In the genomic region with DNA sequence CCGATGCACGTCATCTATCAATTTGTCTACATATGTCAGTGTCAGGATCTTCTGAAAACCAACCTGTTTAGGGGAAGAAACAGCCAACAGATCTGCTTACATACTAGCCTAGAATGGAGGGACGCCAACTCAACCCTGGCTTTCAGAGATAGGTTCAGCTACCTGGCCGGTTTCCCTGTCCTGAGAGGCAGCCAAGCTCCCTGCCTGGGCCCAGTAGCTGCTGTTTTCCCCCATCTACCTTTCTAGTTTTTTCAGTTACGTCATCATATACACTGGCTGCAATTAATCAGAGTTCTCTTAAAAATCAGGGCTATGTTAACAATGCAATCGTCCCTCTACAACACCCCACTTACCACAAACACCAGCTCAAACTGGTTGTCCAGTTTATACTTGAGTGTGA, we compare ENCODE assay signal across 9 cellular contexts. TPM values are rescaled to one million over a fixed set of nuclear protein-coding genes. Genes with fewer than 3 reads are reported as not detected.
DNase-seq lines count a peak whose midpoint lies in the region; ATAC-seq and TF ChIP-seq lines count a peak whose summit lies in the region.
"Had no signal": no experiment of that assay in that cellular context is flagged by ENCODE, and none has a peak within 500 bp of the region (broad histone marks: within the 10 kb centered on the region; RNA-seq: fewer than 3 reads in every experiment).

No MANE protein-coding gene starts in this region.

- H3K4me3 Mint-ChIP-seq in activated CD8-positive, alpha-beta T cell treated with anti-CD3 and anti-CD28 coated beads, Interleukin-2, amount 10 ng/mL, durations not matched to agents 7 days and 5 days: peak overlapping the region; percentile 92

- H3K27me3 ChIP-seq in HCT116 (ENCODE audit: insufficient read depth, low read length) (no peaks in the 10 kb centered on the region), iPS DF 6.9 (ENCODE audit: control insufficient read depth, insufficient read depth, low read length) (no peaks in the 10 kb centered on the region), spleen (replicated peaks in 1 of 7) (no peaks in the 10 kb centered on the region)

- H3K4me3 ChIP-seq in HCT116 (replicated peaks in 1 of 2; ENCODE audit: low read depth in 1 of 2, low read length in 2 of 2): peak overlapping the region; percentile 95 to 99
- H3K4me3 ChIP-seq in iPS DF 6.9 (ENCODE audit: low read length): peak overlapping the region; percentile 70; the same call in 1 of the 2 replicates
- peak overlapping the region; percentile 72 to 88 (median 78) for H3K4me3 ChIP-seq in spleen

- no peak for DNase-seq in HCT116 (ENCODE audit: low read depth, low spot score)
- DNase-seq in activated CD8-positive, alpha-beta T cell treated with anti-CD3 and anti-CD28 coated beads, Interleukin-2, amount 10 ng/mL, durations not matched to agents 7 days and 5 days: no peak
- DNase-seq in iPS DF 6.9 (ENCODE audit: low read depth, low spot score): no peak
- no peak for DNase-seq in spleen
- no peak for DNase-seq in GM10266 (ENCODE audit: extremely low spot score)
- DNase-seq in mucosa of gallbladder (ENCODE audit: low spot score): no peak
- DNase-seq: activated gamma-delta T cell had no signal

- H3K27ac ChIP-seq in HCT116 (ENCODE audit: low read depth, low read length): peak overlapping the region; percentile 69; the same call in 1 of the 2 replicates
- H3K27ac ChIP-seq in iPS DF 6.9 (ENCODE audit: low read length): no peak overlapping the region
- peak overlapping the region; percentile 86 to 97 (median 92) for H3K27ac ChIP-seq in spleen

- POLR2A ChIA-PET in HCT116 (lab: Charles Lee): no interaction called here
- POLR2A ChIA-PET in activated CD8-positive, alpha-beta T cell treated with anti-CD3 and anti-CD28 coated beads, Interleukin-2, amount 10 ng/mL, durations not matched to agents 7 days and 5 days (lab: Charles Lee): interaction anchor here (1.5 to 6.4 kb wide), 3 partner anchors 14 to 198 kb away, joined by 3 to 52 read pairs (median 10); partner anchors contain the start of genes FAM118B, RPUSD4 and TIRAP

- WGBS in iPS DF 6.9 (ENCODE audit: insufficient coverage, insufficient read length): no CpG with 5 or more reads among the region's 6 CpGs
- WGBS in spleen, 5 donors: 81 to 82% (median 81%) methylated on average over 6 of the region's 6 CpGs

- no peaks in the 10 kb centered on the region for H3K9me3 Mint-ChIP-seq in activated CD8-positive, alpha-beta T cell treated with anti-CD3 and anti-CD28 coated beads, Interleukin-2, amount 10 ng/mL, durations not matched to agents 7 days and 5 days (ENCODE audit: insufficient read depth)

- no peaks in the 10 kb centered on the region for H4K20me1 ChIP-seq in HCT116 (ENCODE audit: insufficient read depth)

- H3K36me3 ChIP-seq in HCT116 (ENCODE audit: control insufficient read depth in 1 of 2, insufficient read depth in 2 of 2, low read length in 2 of 2): peaks cover 31 to 45% of the 10 kb centered on the region in 2 experiments
- peaks cover 37% of the 10 kb centered on the region; the same call in 1 of the 2 replicates for H3K36me3 ChIP-seq in iPS DF 6.9 (ENCODE audit: control insufficient read depth, insufficient read depth, low read length)
- H3K36me3 ChIP-seq in spleen: peaks cover 13 to 62% (median 49%) of the 10 kb centered on the region in 6 donors

- no peak overlapping the region for H2AFZ ChIP-seq in HCT116 (ENCODE audit: low read depth, low read length, poor library complexity, severe bottlenecking)

- H3K79me2 ChIP-seq in HCT116 (ENCODE audit: insufficient read depth, low read length): peaks cover 51% of the 10 kb centered on the region

- H3K9ac ChIP-seq in HCT116 (ENCODE audit: low read length): peak overlapping the region; percentile 95

- no peaks in the 10 kb centered on the region for H3K9me3 ChIP-seq in HCT116 (ENCODE audit: control insufficient read depth in 1 of 2, insufficient read depth in 1 of 2, low read depth in 1 of 2, low read length in 2 of 2)
- H3K9me3 ChIP-seq in iPS DF 6.9 (ENCODE audit: control insufficient read depth, insufficient read depth, low read length): no peaks in the 10 kb centered on the region
- no peaks in the 10 kb centered on the region for H3K9me3 ChIP-seq in spleen

- H3K27ac Mint-ChIP-seq in activated CD8-positive, alpha-beta T cell treated with anti-CD3 and anti-CD28 coated beads, Interleukin-2, amount 10 ng/mL, durations not matched to agents 7 days and 5 days: peak overlapping the region; percentile 95

- no peaks in the 10 kb centered on the region for H3K9me2 ChIP-seq in HCT116 (ENCODE audit: insufficient read depth)

- H3K4me1 ChIP-seq in HCT116 (ENCODE audit: control insufficient read depth in 1 of 2, insufficient read depth in 2 of 2, low read length in 2 of 2): peaks cover 3 to 20% of the 10 kb centered on the region in 2 experiments; a peak in 2 of 4 replicates
- no peaks in the 10 kb centered on the region; the same call in 1 of the 2 replicates for H3K4me1 ChIP-seq in iPS DF 6.9 (ENCODE audit: control insufficient read depth, insufficient read depth, low read length)
- H3K4me1 ChIP-seq in spleen: peaks cover 11 to 44% (median 31%) of the 10 kb centered on the region in 6 donors

- no peak for ATAC-seq in HCT116
- no peak for ATAC-seq in activated CD8-positive, alpha-beta T cell treated with anti-CD3 and anti-CD28 coated beads, Interleukin-2, amount 10 ng/mL, durations not matched to agents 7 days and 5 days
- ATAC-seq in GM19395 (IDR thresholded peaks at IDR 0.05; ENCODE audit: unreplicated experiment): no peak
- ATAC-seq in HG03045 (IDR thresholded peaks at IDR 0.05; ENCODE audit: unreplicated experiment): no peak

- TF ChIP-seq RAD21 in HCT116 (IDR thresholded peaks at IDR 0.05; ENCODE audit: low read depth): no peak

- BruUV-seq in HCT116 (replicated peaks; lab: Mats Ljungman, UMichigan): no TSS peak

- TF ChIP-seq CTCF in HCT116 (IDR thresholded peaks at IDR 0.05 in 2 of 3, conservative IDR thresholded peaks at IDR 0.05 in 1 of 3; ENCODE audit: borderline replicate concordance in 1 of 3, insufficient read depth in 1 of 3, low read depth in 2 of 3, low read length in 2 of 3) (no peak), spleen (IDR thresholded peaks at IDR 0.05 in 8 of 11, conservative IDR thresholded peaks at IDR 0.05 in 3 of 11) (no peak), GM10266 (IDR thresholded peaks at IDR 0.05; ENCODE audit: control insufficient read depth, insufficient read depth, low read depth, missing control alignments) (no peak)

- RAD21 ChIA-PET in HCT116 (lab: Charles Lee; ENCODE audit: low non-redundant PET in 1 of 2, low total read pairs in 2 of 2, uncharacterized antibody in 2 of 2, unreplicated experiment in 2 of 2): no interaction called here

- CTCF ChIA-PET in HCT116 (lab: Charles Lee): no interaction called here
- CTCF ChIA-PET in activated CD8-positive, alpha-beta T cell treated with anti-CD3 and anti-CD28 coated beads, Interleukin-2, amount 10 ng/mL, durations not matched to agents 7 days and 5 days (lab: Charles Lee): interaction anchor here (1.3 to 1.4 kb wide), 2 partner anchors 15 to 74 kb away, joined by 3 to 4 read pairs; partner anchors contain the start of gene TIRAP

- peak overlapping the region; percentile 86 for H3K4me2 ChIP-seq in HCT116 (ENCODE audit: low read length)

- H3K36me3 Mint-ChIP-seq in activated CD8-positive, alpha-beta T cell treated with anti-CD3 and anti-CD28 coated beads, Interleukin-2, amount 10 ng/mL, durations not matched to agents 7 days and 5 days (ENCODE audit: low read depth): peaks cover 62% of the 10 kb centered on the region

- H3K27me3 Mint-ChIP-seq in activated CD8-positive, alpha-beta T cell treated with anti-CD3 and anti-CD28 coated beads, Interleukin-2, amount 10 ng/mL, durations not matched to agents 7 days and 5 days (ENCODE audit: low read depth): no peaks in the 10 kb centered on the region

- H3K4me1 Mint-ChIP-seq in activated CD8-positive, alpha-beta T cell treated with anti-CD3 and anti-CD28 coated beads, Interleukin-2, amount 10 ng/mL, durations not matched to agents 7 days and 5 days (ENCODE audit: low read depth): peaks cover 43% of the 10 kb centered on the region

- intact Hi-C loops in HCT116 (cut with micrococcal nuclease) (loop anchor here (2.0 kb wide), 1 partner anchor 57 kb away; the partner anchor contains the start of genes FAM118B and RPUSD4), spleen (cut with DNase I; ENCODE audit: low total_unique reads) (loop anchor here (10.0 kb wide), 1 partner anchor 53 kb away; the partner anchor contains the start of genes FAM118B and RPUSD4)

- no peak for TF ChIP-seq POLR2A in HCT116 (IDR thresholded peaks at IDR 0.05; ENCODE audit: borderline replicate concordance, extremely low read depth, insufficient read depth, insufficient read length)
- TF ChIP-seq POLR2A in spleen (IDR thresholded peaks at IDR 0.05): no peak

RNA-seq across cellular contexts. Expression of gene SRPRA, which starts 1.0 kb away (rescaled TPM):
- total RNA-seq in HCT116 (2021; ENCODE audit: unreplicated experiment) (74.5 TPM), spleen (100 to 1,000 TPM; 103 to 130 (median 117) TPM), mucosa of gallbladder (138 TPM)
- 70.9 and 97.5 TPM in 2 replicates for polyA plus RNA-seq in HCT116 (2012)
- 100 to 1,000 TPM in 1 of 2 experiments, 10 to 100 TPM in 1; 99.0 to 103 TPM for total RNA-seq in activated CD8-positive, alpha-beta T cell treated with anti-CD3 and anti-CD28 coated beads, Interleukin-2, amount 10 ng/mL, durations not matched to agents 7 days and 5 days
- polyA plus RNA-seq in spleen: 10 to 100 TPM; 30.9 to 35.3 (median 32.0) TPM

RNA-seq across cellular contexts. Expression of gene FOXRED1, which starts 1.3 kb away (rescaled TPM):
- total RNA-seq in HCT116 (2021; ENCODE audit: unreplicated experiment) (41.3 TPM), spleen (10 to 100 TPM; 26.1 to 48.1 (median 32.0) TPM), mucosa of gallbladder (29.3 TPM)
- 30.2 and 33.2 TPM in 2 replicates for polyA plus RNA-seq in HCT116 (2012)
- total RNA-seq in activated CD8-positive, alpha-beta T cell treated with anti-CD3 and anti-CD28 coated beads, Interleukin-2, amount 10 ng/mL, durations not matched to agents 7 days and 5 days: 10 to 100 TPM; 46.5 to 50.4 TPM
- 10 to 100 TPM; 20.5 to 31.6 (median 23.3) TPM for polyA plus RNA-seq in spleen

RNA-seq across cellular contexts. Expression of gene TIRAP, which starts 15.2 kb away (rescaled TPM):
- 10.8 TPM for total RNA-seq in HCT116 (2021; ENCODE audit: unreplicated experiment)
- 8.3 and 9.0 TPM in 2 replicates for polyA plus RNA-seq in HCT116 (2012)
- total RNA-seq in activated CD8-positive, alpha-beta T cell treated with anti-CD3 and anti-CD28 coated beads, Interleukin-2, amount 10 ng/mL, durations not matched to agents 7 days and 5 days: 10 to 100 TPM; 15.3 to 15.4 TPM
- 10 to 100 TPM; 15.4 to 23.5 (median 18.5) TPM for total RNA-seq in spleen
- polyA plus RNA-seq in spleen: 1 to 10 TPM; 2.6 to 7.3 (median 3.0) TPM
- total RNA-seq in mucosa of gallbladder: 20.7 TPM

RNA-seq across cellular contexts. Expression of gene DCPS, which starts 36.2 kb away (rescaled TPM):
- total RNA-seq in HCT116 (2021; ENCODE audit: unreplicated experiment) (25.6 TPM), spleen (10 to 100 TPM; 17.4 to 30.8 (median 21.1) TPM), mucosa of gallbladder (34.6 TPM)
- polyA plus RNA-seq in HCT116 (2012): 32.0 and 34.0 TPM in 2 replicates
- 10 to 100 TPM; 21.8 to 22.5 TPM for total RNA-seq in activated CD8-positive, alpha-beta T cell treated with anti-CD3 and anti-CD28 coated beads, Interleukin-2, amount 10 ng/mL, durations not matched to agents 7 days and 5 days
- 10 to 100 TPM; 23.9 to 35.2 (median 30.4) TPM for polyA plus RNA-seq in spleen

RNA-seq across cellular contexts. Expression of gene FAM118B, which starts 56.1 kb away (rescaled TPM):
- 12.8 TPM for total RNA-seq in HCT116 (2021; ENCODE audit: unreplicated experiment)
- polyA plus RNA-seq in HCT116 (2012): 6.2 and 8.2 TPM in 2 replicates
- total RNA-seq in activated CD8-positive, alpha-beta T cell treated with anti-CD3 and anti-CD28 coated beads, Interleukin-2, amount 10 ng/mL, durations not matched to agents 7 days and 5 days: 10 to 100 TPM; 11.8 to 12.8 TPM
- total RNA-seq in spleen: 10 to 100 TPM; 15.3 to 32.3 (median 21.0) TPM
- 10 to 100 TPM in 1 of 3 donors, 1 to 10 TPM in 2; 5.5 to 11.1 (median 6.5) TPM for polyA plus RNA-seq in spleen
- total RNA-seq in mucosa of gallbladder: 19.3 TPM
